Comparison of ENCODE assay signal across 34 cellular contexts in the genomic region with DNA sequence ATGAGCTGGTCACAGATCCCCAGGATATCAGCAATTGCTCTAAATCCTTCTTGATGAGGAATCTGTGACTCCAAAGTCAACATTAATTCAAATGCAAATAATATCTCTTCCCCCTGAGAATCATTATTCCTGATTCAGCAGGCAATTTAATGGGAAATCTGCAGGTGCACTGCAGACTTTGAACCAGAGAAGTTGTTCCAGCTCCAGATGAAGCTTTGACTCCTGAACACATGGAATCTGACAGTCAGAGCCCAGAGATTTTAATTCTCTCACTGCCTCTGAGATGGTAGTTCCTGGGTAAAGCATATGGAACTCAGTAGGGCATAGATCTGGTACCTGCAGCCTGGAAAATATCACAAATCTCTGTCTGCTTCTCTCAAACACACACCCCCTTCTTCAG.
"Had no signal": no experiment of that assay in that cellular context is flagged by ENCODE, and none has a peak within 500 bp of the region (broad histone marks: within the 10 kb centered on the region; RNA-seq: fewer than 3 reads in every experiment).

No MANE protein-coding gene starts in this region.

- H3K36me3 ChIP-seq: adrenal gland, WERI-Rb-1 had no signal

- H3K27me3 Mint-ChIP-seq: activated T-cell treated with anti-CD3 and anti-CD28 coated beads, Interleukin-2, amount 50 U/mL, for 24 hours; IgD-negative memory B cell had no signal

- H3K27ac Mint-ChIP-seq: activated naive CD4-positive, alpha-beta T cell treated with anti-CD3 and anti-CD28 coated beads for 36 hours; activated naive CD4-positive, alpha-beta T cell treated with anti-CD3 and anti-CD28 coated beads, Interleukin-2, amount 50 U/mL, for 72 hours; activated T-cell treated with anti-CD3 and anti-CD28 coated beads, Interleukin-2, amount 50 U/mL, for 24 hours; activated T-helper 1 cell treated with anti-CD3 and anti-CD28 coated beads, Interleukin-12 subunit alpha, Interleukin-12 subunit beta, Interleukin-2, Interleukin-4 antibody, amounts not matched to agents 30 ng/mL and 10 ng/mL and 1 ng/mL, durations not matched to agents 14 hours and 24 hours and 36 hours; IgD-negative memory B cell had no signal

- H3K27ac ChIP-seq: adrenal gland, PC-9, RWPE1 had no signal

- H3K36me3 Mint-ChIP-seq: brain had no signal

- H3K27me3 ChIP-seq: adrenal gland had no signal

- H3K4me3 ChIP-seq: adrenal gland, PC-9 had no signal

- DNase-seq: activated CD4-positive, alpha-beta T cell treated with anti-CD3 and anti-CD28 coated beads for 1 hour; activated CD4-positive, alpha-beta T cell treated with anti-CD3 and anti-CD28 coated beads for 48 hours; activated CD4-positive, alpha-beta T cell treated with anti-CD3 and anti-CD28 coated beads, Interleukin-2, amount 50 U/mL, for 48 hours; activated CD4-positive, CD25-positive, alpha-beta regulatory T cell; activated CD8-positive, alpha-beta T cell treated with anti-CD3 and anti-CD28 coated beads, Interleukin-2, amount 10 ng/mL, durations not matched to agents 7 days and 5 days; activated gamma-delta T cell treated with Interleukin-2 at 50 U/mL for 16 hours; activated naive CD4-positive, alpha-beta T cell treated with anti-CD3 and anti-CD28 coated beads for 36 hours; activated T-cell treated with anti-CD3 and anti-CD28 coated beads, Interleukin-2, amount 50 U/mL, for 24 hours; adrenal gland; caudate nucleus; cerebellar nuclear complex; Karpas-422; KBM-7; NCI-H1105; NCI-H1417 treated with DMSO at 0.1 percent for 48 hours; NCI-H2029 treated with DMSO at 0.1 percent for 48 hours; NCI-H2171 treated with DMSO at 0.1 percent for 48 hours; NCI-H2227 treated with DMSO at 0.1 percent for 48 hours; NCI-H446 treated with DMSO at 0.1 percent for 48 hours; NCI-H524; NCI-H748 treated with DMSO at 0.1 percent for 48 hours; NK-92 treated with Interleukin-12 subunit alpha and Interleukin-12 subunit beta, amount 100 ng/mL, for 24 hours; PC-9; SW 1271; T1000; WERI-Rb-1 had no signal

- H3K9me3 Mint-ChIP-seq: activated naive CD4-positive, alpha-beta T cell treated with anti-CD3 and anti-CD28 coated beads for 36 hours; activated T-cell treated with anti-CD3 and anti-CD28 coated beads, Interleukin-2, amount 50 U/mL, for 24 hours; activated T-helper 1 cell treated with anti-CD3 and anti-CD28 coated beads, Interleukin-12 subunit alpha, Interleukin-12 subunit beta, Interleukin-2, Interleukin-4 antibody, amounts not matched to agents 30 ng/mL and 10 ng/mL and 1 ng/mL, durations not matched to agents 14 hours and 24 hours and 36 hours; IgD-negative memory B cell had no signal

- H3K4me1 ChIP-seq: adrenal gland had no signal

- ATAC-seq: activated CD8-positive, alpha-beta T cell treated with anti-CD3 and anti-CD28 coated beads, Interleukin-2, amount 10 ng/mL, durations not matched to agents 7 days and 5 days; activated naive CD4-positive, alpha-beta T cell treated with anti-CD3 and anti-CD28 coated beads, Interleukin-2, amount 50 U/mL, for 72 hours; Right ventricle myocardium inferior had no signal

- FAIRE-seq: astrocyte, bronchial epithelial cell had no signal

- H3K4me3 Mint-ChIP-seq: activated CD8-positive, alpha-beta T cell treated with anti-CD3 and anti-CD28 coated beads, Interleukin-2, amount 10 ng/mL, durations not matched to agents 7 days and 5 days; activated naive CD4-positive, alpha-beta T cell treated with anti-CD3 and anti-CD28 coated beads for 36 hours; activated T-cell treated with anti-CD3 and anti-CD28 coated beads, Interleukin-2, amount 50 U/mL, for 24 hours; activated T-helper 1 cell treated with anti-CD3 and anti-CD28 coated beads, Interleukin-12 subunit alpha, Interleukin-12 subunit beta, Interleukin-2, Interleukin-4 antibody, amounts not matched to agents 30 ng/mL and 10 ng/mL and 1 ng/mL, durations not matched to agents 14 hours and 24 hours and 36 hours; brain; IgD-negative memory B cell had no signal

- H3K9me3 ChIP-seq: adrenal gland had no signal
